ENCODE assay signal across 29 cellular contexts in genomic region chr2:132282911-132283310, GRCh38.
"Had no signal": no experiment of that assay in that cellular context is flagged by ENCODE, and none has a peak within 500 bp of the region (broad histone marks: within the 10 kb centered on the region; RNA-seq: fewer than 3 reads in every experiment).

No MANE protein-coding gene starts in this region.

- ATAC-seq: activated CD4-positive, alpha-beta T cell treated with anti-CD3 and anti-CD28 coated beads for 36 hours; activated CD8-positive, alpha-beta memory T cell treated with anti-CD3 and anti-CD28 coated beads, Interleukin-2, amount 10 ng/mL, durations not matched to agents 7 days and 5 days; activated CD8-positive, alpha-beta T cell treated with anti-CD3 and anti-CD28 coated beads, Interleukin-2, amount 10 ng/mL, durations not matched to agents 7 days and 5 days; activated naive CD4-positive, alpha-beta T cell treated with anti-CD3 and anti-CD28 coated beads, Interleukin-2, amount 50 U/mL, for 72 hours; activated T-cell treated with anti-CD3 and anti-CD28 coated beads, Interleukin-2, amount 50 U/mL, for 72 hours; effector memory CD8-positive, alpha-beta T cell; gastroesophageal sphincter; heart right ventricle had no signal

- H3K4me1 ChIP-seq: esophagus squamous epithelium, gastroesophageal sphincter, heart right ventricle had no signal

- H3K4me1 Mint-ChIP-seq: activated CD4-positive, alpha-beta T cell treated with anti-CD3 and anti-CD28 coated beads for 36 hours; activated CD4-positive, alpha-beta T cell treated with anti-CD3 and anti-CD28 coated beads, Interleukin-2, amount 10 ng/mL, durations not matched to agents 24 days and 14 days; activated CD8-positive, alpha-beta memory T cell treated with anti-CD3 and anti-CD28 coated beads, Interleukin-2, amount 10 ng/mL, durations not matched to agents 7 days and 5 days; activated naive CD4-positive, alpha-beta T cell treated with anti-CD3 and anti-CD28 coated beads, Interleukin-2, amount 10 ng/mL, durations not matched to agents 7 days and 5 days had no signal

- DNase-seq: activated CD4-positive, alpha-beta memory T cell treated with anti-CD3 and anti-CD28 coated beads for 36 hours; activated CD4-positive, alpha-beta T cell treated with anti-CD3 and anti-CD28 coated beads for 36 hours; activated CD4-positive, alpha-beta T cell treated with anti-CD3 and anti-CD28 coated beads, Interleukin-2, amount 10 ng/mL, durations not matched to agents 24 days and 14 days; activated CD4-positive, CD25-positive, alpha-beta regulatory T cell; activated CD4-positive, CD25-positive, alpha-beta regulatory T cell treated with anti-CD3 and anti-CD28 coated beads, Interleukin-2, amount 50 U/mL, for 72 hours; activated CD8-positive, alpha-beta memory T cell treated with anti-CD3 and anti-CD28 coated beads, Interleukin-2, amount 10 ng/mL, durations not matched to agents 7 days and 5 days; activated CD8-positive, alpha-beta memory T cell treated with anti-CD3 and anti-CD28 coated beads, Interleukin-2, amount 50 U/mL, for 4 hours; activated CD8-positive, alpha-beta T cell treated with anti-CD3 and anti-CD28 coated beads, Interleukin-2, amount 10 ng/mL, durations not matched to agents 7 days and 5 days; activated gamma-delta T cell; activated naive CD4-positive, alpha-beta T cell; activated naive CD4-positive, alpha-beta T cell treated with anti-CD3 and anti-CD28 coated beads, Interleukin-2, amount 10 ng/mL, durations not matched to agents 7 days and 5 days; activated T-cell treated with anti-CD3 and anti-CD28 coated beads, Interleukin-2, amount 50 U/mL, for 1 hour; activated T-cell treated with anti-CD3 and anti-CD28 coated beads, Interleukin-2, amount 50 U/mL, for 72 hours; amniotic stem cell; anterior cingulate cortex; brain microvascular endothelial cell; caudate nucleus; cortex of kidney; dermis blood vessel endothelial cell; effector CD4-positive, alpha-beta T cell; effector memory CD8-positive, alpha-beta T cell; esophagus squamous epithelium; foreskin melanocyte; heart right ventricle; T-helper 2 cell had no signal

- H3K4me3 Mint-ChIP-seq: activated CD4-positive, alpha-beta memory T cell treated with anti-CD3 and anti-CD28 coated beads for 36 hours; activated CD4-positive, alpha-beta T cell treated with anti-CD3 and anti-CD28 coated beads for 36 hours; activated CD4-positive, alpha-beta T cell treated with anti-CD3 and anti-CD28 coated beads, Interleukin-2, amount 10 ng/mL, durations not matched to agents 24 days and 14 days; activated CD8-positive, alpha-beta memory T cell treated with anti-CD3 and anti-CD28 coated beads, Interleukin-2, amount 10 ng/mL, durations not matched to agents 7 days and 5 days; activated CD8-positive, alpha-beta T cell treated with anti-CD3 and anti-CD28 coated beads, Interleukin-2, amount 10 ng/mL, durations not matched to agents 7 days and 5 days; activated naive CD4-positive, alpha-beta T cell treated with anti-CD3 and anti-CD28 coated beads, Interleukin-2, amount 10 ng/mL, durations not matched to agents 7 days and 5 days; activated T-cell treated with anti-CD3 and anti-CD28 coated beads, Interleukin-2, amount 50 U/mL, for 72 hours; effector memory CD8-positive, alpha-beta T cell had no signal

- H3K27ac ChIP-seq: brain microvascular endothelial cell, epithelial cell of prostate, esophagus squamous epithelium, gastroesophageal sphincter, heart right ventricle had no signal

- FAIRE-seq: astrocyte had no signal

- H3K4me3 ChIP-seq: esophagus squamous epithelium, gastroesophageal sphincter, heart right ventricle had no signal

- H3K27me3 ChIP-seq: brain microvascular endothelial cell had no signal

- H3K27me3 Mint-ChIP-seq: activated CD4-positive, alpha-beta memory T cell treated with anti-CD3 and anti-CD28 coated beads for 36 hours; activated CD4-positive, alpha-beta T cell treated with anti-CD3 and anti-CD28 coated beads, Interleukin-2, amount 10 ng/mL, durations not matched to agents 24 days and 14 days; activated CD8-positive, alpha-beta memory T cell treated with anti-CD3 and anti-CD28 coated beads, Interleukin-2, amount 10 ng/mL, durations not matched to agents 7 days and 5 days; activated naive CD4-positive, alpha-beta T cell treated with anti-CD3 and anti-CD28 coated beads, Interleukin-2, amount 10 ng/mL, durations not matched to agents 7 days and 5 days; effector memory CD8-positive, alpha-beta T cell had no signal

- H3K36me3 ChIP-seq: brain microvascular endothelial cell, esophagus squamous epithelium, gastroesophageal sphincter, heart right ventricle had no signal

- H3K36me3 Mint-ChIP-seq: activated CD4-positive, alpha-beta memory T cell treated with anti-CD3 and anti-CD28 coated beads for 36 hours; activated naive CD4-positive, alpha-beta T cell treated with anti-CD3 and anti-CD28 coated beads, Interleukin-2, amount 10 ng/mL, durations not matched to agents 7 days and 5 days had no signal

- H3K27ac Mint-ChIP-seq: activated CD4-positive, alpha-beta memory T cell treated with anti-CD3 and anti-CD28 coated beads for 36 hours; activated CD4-positive, alpha-beta T cell treated with anti-CD3 and anti-CD28 coated beads for 36 hours; activated CD4-positive, alpha-beta T cell treated with anti-CD3 and anti-CD28 coated beads, Interleukin-2, amount 10 ng/mL, durations not matched to agents 24 days and 14 days; activated CD8-positive, alpha-beta memory T cell treated with anti-CD3 and anti-CD28 coated beads, Interleukin-2, amount 10 ng/mL, durations not matched to agents 7 days and 5 days; activated CD8-positive, alpha-beta T cell treated with anti-CD3 and anti-CD28 coated beads, Interleukin-2, amount 10 ng/mL, durations not matched to agents 7 days and 5 days; activated naive CD4-positive, alpha-beta T cell treated with anti-CD3 and anti-CD28 coated beads, Interleukin-2, amount 10 ng/mL, durations not matched to agents 7 days and 5 days; activated naive CD4-positive, alpha-beta T cell treated with anti-CD3 and anti-CD28 coated beads, Interleukin-2, amount 50 U/mL, for 72 hours; activated T-cell treated with anti-CD3 and anti-CD28 coated beads, Interleukin-2, amount 50 U/mL, for 72 hours; effector memory CD8-positive, alpha-beta T cell had no signal
